In genomic region chr2:62177392-62178026, GRCh38 we compare ENCODE assay signal across 29 cellular contexts.
"Had no signal": no experiment of that assay in that cellular context is flagged by ENCODE, and none has a peak within 500 bp of the region (broad histone marks: within the 10 kb centered on the region; RNA-seq: fewer than 3 reads in every experiment).

No MANE protein-coding gene starts in this region.

- H3K27me3 ChIP-seq: adrenal gland, ascending aorta, thyroid gland, upper lobe of left lung, vagina had no signal

- H3K9me3 Mint-ChIP-seq: activated naive CD4-positive, alpha-beta T cell treated with anti-CD3 and anti-CD28 coated beads for 36 hours; activated naive CD8-positive, alpha-beta T cell treated with anti-CD3 and anti-CD28 coated beads for 36 hours; effector memory CD8-positive, alpha-beta T cell; natural killer cell treated with Interleukin-12 subunit alpha and Interleukin-12 subunit beta and Interleukin-15 and Interleukin-18, amount 100 ng/mL, for 72 hours; stimulated activated memory B cell treated with anti-CD40 and anti-IgM and Interleukin-4, amounts not matched to agents 10 μg/mL and 1 μg/mL and 100 μg/mL, for 72 hours; stimulated activated naive CD8-positive, alpha-beta T cell treated with anti-CD3 and anti-CD28 coated beads, Interleukin-15, amount 100 ng/mL, for 72 hours had no signal

- H3K36me3 ChIP-seq: adrenal gland, ascending aorta, thyroid gland, upper lobe of left lung, vagina had no signal

- DNase-seq: activated CD4-positive, alpha-beta T cell treated with anti-CD3 and anti-CD28 coated beads for 1 hour; activated CD4-positive, alpha-beta T cell treated with anti-CD3 and anti-CD28 coated beads, Interleukin-2, amount 50 U/mL, for 1 hour; activated effector memory CD4-positive, alpha-beta T cell treated with Interleukin-2 at 50 U/mL for 16 hours; activated naive CD4-positive, alpha-beta T cell treated with anti-CD3 and anti-CD28 coated beads for 36 hours; activated naive CD8-positive, alpha-beta T cell treated with anti-CD3 and anti-CD28 coated beads for 36 hours; activated T-cell treated with anti-CD3 and anti-CD28 coated beads for 4 hours; caudate nucleus; cortex of kidney; effector memory CD8-positive, alpha-beta T cell; foreskin fibroblast; head of caudate nucleus; mucosa of descending colon; posterior cingulate gyrus; stimulated activated CD4-positive, alpha-beta T cell treated with anti-CD3 and anti-CD28 coated beads, Interleukin-4, amount 100 ng/mL, for 4 hours; stimulated activated CD8-positive, alpha-beta memory T cell treated with anti-CD3 and anti-CD28 coated beads, Interleukin-4, amount 100 ng/mL, for 48 hours; stimulated activated naive CD8-positive, alpha-beta T cell treated with anti-CD3 and anti-CD28 coated beads, Interleukin-15, amount 100 ng/mL, for 72 hours; thyroid gland; upper lobe of left lung had no signal

- H3K36me3 Mint-ChIP-seq: activated naive CD8-positive, alpha-beta T cell treated with anti-CD3 and anti-CD28 coated beads for 36 hours; brain; natural killer cell treated with Interleukin-12 subunit alpha and Interleukin-12 subunit beta and Interleukin-15 and Interleukin-18, amount 100 ng/mL, for 72 hours; stimulated activated memory B cell treated with anti-CD40 and anti-IgM and Interleukin-4, amounts not matched to agents 10 μg/mL and 1 μg/mL and 100 μg/mL, for 72 hours; WTC11 had no signal

- ATAC-seq: effector memory CD8-positive, alpha-beta T cell; esophagus mucosa; mucosa of descending colon; natural killer cell treated with Interleukin-12 subunit alpha and Interleukin-12 subunit beta and Interleukin-15 and Interleukin-18, amount 100 ng/mL, for 72 hours; sciatic nerve; stimulated activated memory B cell treated with anti-CD40 and anti-IgM and Interleukin-4, amounts not matched to agents 10 μg/mL and 1 μg/mL and 100 μg/mL, for 72 hours; stimulated activated naive CD8-positive, alpha-beta T cell treated with anti-CD3 and anti-CD28 coated beads, Interleukin-15, amount 100 ng/mL, for 72 hours; WTC11 had no signal

- H3K27ac Mint-ChIP-seq: activated naive CD4-positive, alpha-beta T cell treated with anti-CD3 and anti-CD28 coated beads for 36 hours; activated naive CD8-positive, alpha-beta T cell treated with anti-CD3 and anti-CD28 coated beads for 36 hours; effector memory CD8-positive, alpha-beta T cell; natural killer cell treated with Interleukin-12 subunit alpha and Interleukin-12 subunit beta and Interleukin-15 and Interleukin-18, amount 100 ng/mL, for 72 hours; stimulated activated memory B cell treated with anti-CD40 and anti-IgM and Interleukin-4, amounts not matched to agents 10 μg/mL and 1 μg/mL and 100 μg/mL, for 72 hours; stimulated activated naive CD8-positive, alpha-beta T cell treated with anti-CD3 and anti-CD28 coated beads, Interleukin-15, amount 100 ng/mL, for 72 hours; WTC11 had no signal

- H3K4me3 Mint-ChIP-seq: activated naive CD4-positive, alpha-beta T cell treated with anti-CD3 and anti-CD28 coated beads for 36 hours; activated naive CD8-positive, alpha-beta T cell treated with anti-CD3 and anti-CD28 coated beads for 36 hours; brain; effector memory CD8-positive, alpha-beta T cell; natural killer cell treated with Interleukin-12 subunit alpha and Interleukin-12 subunit beta and Interleukin-15 and Interleukin-18, amount 100 ng/mL, for 72 hours; stimulated activated memory B cell treated with anti-CD40 and anti-IgM and Interleukin-4, amounts not matched to agents 10 μg/mL and 1 μg/mL and 100 μg/mL, for 72 hours; stimulated activated naive CD8-positive, alpha-beta T cell treated with anti-CD3 and anti-CD28 coated beads, Interleukin-15, amount 100 ng/mL, for 72 hours; WTC11 had no signal

- H3K9me3 ChIP-seq: adrenal gland, ascending aorta, mucosa of descending colon, thyroid gland, upper lobe of left lung, vagina had no signal

- H3K27me3 Mint-ChIP-seq: activated naive CD8-positive, alpha-beta T cell treated with anti-CD3 and anti-CD28 coated beads for 36 hours; brain; effector memory CD8-positive, alpha-beta T cell; stimulated activated memory B cell treated with anti-CD40 and anti-IgM and Interleukin-4, amounts not matched to agents 10 μg/mL and 1 μg/mL and 100 μg/mL, for 72 hours; stimulated activated naive CD8-positive, alpha-beta T cell treated with anti-CD3 and anti-CD28 coated beads, Interleukin-15, amount 100 ng/mL, for 72 hours had no signal

- H3K4me3 ChIP-seq: adrenal gland, ascending aorta, lung, mucosa of descending colon, skin epidermis, thyroid gland, upper lobe of left lung, vagina had no signal

- H3K4me1 Mint-ChIP-seq: stimulated activated memory B cell treated with anti-CD40 and anti-IgM and Interleukin-4, amounts not matched to agents 10 μg/mL and 1 μg/mL and 100 μg/mL, for 72 hours; stimulated activated naive CD8-positive, alpha-beta T cell treated with anti-CD3 and anti-CD28 coated beads, Interleukin-15, amount 100 ng/mL, for 72 hours had no signal

- H3K27ac ChIP-seq: vagina had no signal
